ENCODE assay signal across 11 cellular contexts in the genomic region with DNA sequence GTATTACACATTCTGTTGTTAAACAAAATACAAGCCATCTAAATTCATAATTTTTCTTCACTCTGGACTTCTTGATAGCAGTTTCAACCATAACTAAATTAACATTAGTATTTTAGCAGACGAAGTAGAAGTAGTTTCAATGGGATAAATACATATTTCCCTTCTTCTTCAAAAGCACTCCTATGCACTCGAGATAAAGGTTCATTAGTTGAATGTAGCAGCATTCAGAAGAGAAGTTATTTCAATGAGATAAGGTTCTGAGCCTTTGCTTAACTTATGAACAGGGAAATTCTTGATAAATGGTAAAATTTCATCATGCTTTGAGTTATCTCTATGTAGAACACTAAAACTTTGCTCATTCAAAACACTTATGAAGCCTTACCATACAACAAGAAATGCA. TPM values are rescaled to one million over a fixed set of nuclear protein-coding genes. Genes with fewer than 3 reads are reported as not detected.
"Had no signal": no experiment of that assay in that cellular context is flagged by ENCODE, and none has a peak within 500 bp of the region (broad histone marks: within the 10 kb centered on the region; RNA-seq: fewer than 3 reads in every experiment).

No MANE protein-coding gene starts in this region.

- FAIRE-seq: HepG2 had no signal

- H3K4me2 ChIP-seq: KMS-11 had no signal

- DNase-seq: GM23248, GOT3, H7, HFFc6, KBM-7 had no signal

- H3K9me3 ChIP-seq: HAP-1 had no signal

- ATAC-seq: HCT116, HepG2 had no signal

- H3K36me3 ChIP-seq: HAP-1 had no signal

- H3K27ac ChIP-seq: GM23248, HL-60, KMS-11 had no signal

- H3K4me3 ChIP-seq: GM23248, HAP-1 had no signal

- H3K4me1 ChIP-seq: HAP-1 had no signal

RNA-seq across cellular contexts. Expression of a gene that starts 11.8 kb away (rescaled TPM):
- total RNA-seq: GM23248, HepG2 had no signal
- polyA plus RNA-seq: GM23248, IgD-negative memory B cell had no signal

RNA-seq across cellular contexts. Expression of a gene that starts 55.8 kb away (rescaled TPM):
- polyA plus RNA-seq: IgD-negative memory B cell had no signal
